In genomic region chr7:44990520-44991023, GRCh38 we compare ENCODE assay signal across 12 cellular contexts. TPM values are rescaled to one million over a fixed set of nuclear protein-coding genes. Genes with fewer than 3 reads are reported as not detected.
A peak's percentile ranks its signal among the peaks of the same experiment; 100 is the strongest.
DNase-seq lines count a peak whose midpoint lies in the region; ATAC-seq and TF ChIP-seq lines count a peak whose summit lies in the region.
"Had no signal": no experiment of that assay in that cellular context is flagged by ENCODE, and none has a peak within 500 bp of the region (broad histone marks: within the 10 kb centered on the region; RNA-seq: fewer than 3 reads in every experiment).

No MANE protein-coding gene starts in this region.

- no peaks in the 10 kb centered on the region for H3K9me3 ChIP-seq in body of pancreas

- ATAC-seq in body of pancreas (no peak), GM21447 (IDR thresholded peaks at IDR 0.05; ENCODE audit: unreplicated experiment) (no peak), GM21360 (IDR thresholded peaks at IDR 0.05; ENCODE audit: unreplicated experiment) (no peak)
- ATAC-seq: CD8-positive, alpha-beta T cell; HCT116; sciatic nerve; stimulated activated memory B cell treated with anti-CD40 and anti-IgM and Interleukin-4, amounts not matched to agents 10 μg/mL and 1 μg/mL and 100 μg/mL, for 72 hours had no signal

- H3K4me3 ChIP-seq in ACC112 (ENCODE audit: low read depth, low read length) (no peak overlapping the region), body of pancreas (no peak overlapping the region)

- no peak overlapping the region for H3K4me3 Mint-ChIP-seq in activated CD4-positive, alpha-beta memory T cell treated with anti-CD3 and anti-CD28 coated beads, Interleukin-2, amount 10 ng/mL, durations not matched to agents 7 days and 5 days
- H3K4me3 Mint-ChIP-seq: CD8-positive, alpha-beta T cell; stimulated activated memory B cell treated with anti-CD40 and anti-IgM and Interleukin-4, amounts not matched to agents 10 μg/mL and 1 μg/mL and 100 μg/mL, for 72 hours had no signal

- H3K36me3 ChIP-seq in ACC112 (ENCODE audit: insufficient read depth, low read length) = no peaks in the 10 kb centered on the region; the same call in 1 of the 2 replicates
- H3K36me3 ChIP-seq in body of pancreas (replicated peaks in 1 of 2; ENCODE audit: insufficient read depth in 1 of 2, low read depth in 2 of 2) = no peaks in the 10 kb centered on the region

- peaks cover 24% of the 10 kb centered on the region for H3K4me1 ChIP-seq in ACC112 (ENCODE audit: control insufficient read depth, insufficient read depth, low read length, unreplicated experiment)
- peaks cover 30% of the 10 kb centered on the region for H3K4me1 ChIP-seq in body of pancreas

- H3K27me3 ChIP-seq in ACC112 (ENCODE audit: insufficient read depth, low read length) = no peaks in the 10 kb centered on the region
- no peaks in the 10 kb centered on the region for H3K27me3 ChIP-seq in body of pancreas
- no peaks in the 10 kb centered on the region for H3K27me3 ChIP-seq in layer of hippocampus (ENCODE audit: control insufficient read depth, insufficient read depth, low read length)

- H3K27ac ChIP-seq in ACC112 (ENCODE audit: low read depth, low read length) = peak overlapping the region; percentile 69
- peak overlapping the region in 3 of 4 donors; percentile 47 to 71 (median 55) for H3K27ac ChIP-seq in body of pancreas
- peak overlapping the region; percentile 30 for H3K27ac ChIP-seq in layer of hippocampus (ENCODE audit: low read depth, low read length)

- 25 to 38% methylated on average over 4 of the region's 4 CpGs for WGBS in body of pancreas, 2 donors

- no peak for TF ChIP-seq CTCF in body of pancreas (IDR thresholded peaks at IDR 0.05)

- H3K79me2 ChIP-seq in ACC112 (ENCODE audit: control insufficient read depth, insufficient read depth, low read length, unreplicated experiment) = peaks cover 12% of the 10 kb centered on the region

- peaks cover 60% of the 10 kb centered on the region for H3K4me1 Mint-ChIP-seq in activated CD4-positive, alpha-beta memory T cell treated with anti-CD3 and anti-CD28 coated beads, Interleukin-2, amount 10 ng/mL, durations not matched to agents 7 days and 5 days

- H3K9me3 Mint-ChIP-seq in activated CD4-positive, alpha-beta memory T cell treated with anti-CD3 and anti-CD28 coated beads, Interleukin-2, amount 10 ng/mL, durations not matched to agents 7 days and 5 days = no peaks in the 10 kb centered on the region
- H3K9me3 Mint-ChIP-seq: CD8-positive, alpha-beta T cell; stimulated activated memory B cell treated with anti-CD40 and anti-IgM and Interleukin-4, amounts not matched to agents 10 μg/mL and 1 μg/mL and 100 μg/mL, for 72 hours had no signal

- DNase-seq in LHCN-M2 (ENCODE audit: low read depth) = peak; percentile 92
- DNase-seq in body of pancreas = peak in 1 of 4 donors; percentile 42
- DNase-seq in T-helper 9 cell = no peak
- DNase-seq in activated CD4-positive, alpha-beta memory T cell treated with anti-CD3 and anti-CD28 coated beads, Interleukin-2, amount 10 ng/mL, durations not matched to agents 7 days and 5 days = no peak
- DNase-seq: CD8-positive, alpha-beta T cell had no signal

- H3K27ac Mint-ChIP-seq in activated CD4-positive, alpha-beta memory T cell treated with anti-CD3 and anti-CD28 coated beads, Interleukin-2, amount 10 ng/mL, durations not matched to agents 7 days and 5 days = no peak overlapping the region
- H3K27ac Mint-ChIP-seq: CD8-positive, alpha-beta T cell; stimulated activated memory B cell treated with anti-CD40 and anti-IgM and Interleukin-4, amounts not matched to agents 10 μg/mL and 1 μg/mL and 100 μg/mL, for 72 hours had no signal

- CTCF ChIA-PET in activated CD4-positive, alpha-beta memory T cell treated with anti-CD3 and anti-CD28 coated beads, Interleukin-2, amount 10 ng/mL, durations not matched to agents 7 days and 5 days (lab: Charles Lee) = interaction anchor here (1.1 kb wide), 1 partner anchor 9 kb away, joined by 4 read pairs; the partner anchor contains the start of gene CCM2

- POLR2A ChIA-PET in activated CD4-positive, alpha-beta memory T cell treated with anti-CD3 and anti-CD28 coated beads, Interleukin-2, amount 10 ng/mL, durations not matched to agents 7 days and 5 days (lab: Charles Lee) = interaction anchor here (1.2 to 26.2 kb wide), 3 partner anchors 20 to 121 kb away, joined by 3 to 517 read pairs (median 4); partner anchors contain the start of genes MYO1G and TBRG4

- H3K36me3 Mint-ChIP-seq in activated CD4-positive, alpha-beta memory T cell treated with anti-CD3 and anti-CD28 coated beads, Interleukin-2, amount 10 ng/mL, durations not matched to agents 7 days and 5 days (ENCODE audit: low read depth) = peaks cover 19% of the 10 kb centered on the region

- no peaks in the 10 kb centered on the region for H3K27me3 Mint-ChIP-seq in activated CD4-positive, alpha-beta memory T cell treated with anti-CD3 and anti-CD28 coated beads, Interleukin-2, amount 10 ng/mL, durations not matched to agents 7 days and 5 days
- H3K27me3 Mint-ChIP-seq: stimulated activated memory B cell treated with anti-CD40 and anti-IgM and Interleukin-4, amounts not matched to agents 10 μg/mL and 1 μg/mL and 100 μg/mL, for 72 hours had no signal

- intact Hi-C loops in body of pancreas (cut with DNase I) = no loop called here

- TF ChIP-seq POLR2A in body of pancreas (IDR thresholded peaks at IDR 0.05) = no peak

- H2AFZ ChIP-seq in ACC112 (ENCODE audit: low read length, unreplicated experiment) = no peak overlapping the region

RNA-seq across cellular contexts. Expression of gene CCM2, which starts 9.4 kb away (rescaled TPM):
- total RNA-seq in LHCN-M2 (2014; rRNA removed) = 117 and 126 TPM in 2 replicates
- 103 TPM for polyA plus RNA-seq in LHCN-M2 (2012)
- 10 to 100 TPM; 19.4 to 22.3 TPM for total RNA-seq in body of pancreas
- 100 to 1,000 TPM; 130 to 134 TPM for total RNA-seq in activated CD4-positive, alpha-beta memory T cell treated with anti-CD3 and anti-CD28 coated beads, Interleukin-2, amount 10 ng/mL, durations not matched to agents 7 days and 5 days

RNA-seq across cellular contexts. Expression of gene MYO1G, which starts 11.8 kb away (rescaled TPM):
- not detected in 2 replicates for total RNA-seq in LHCN-M2 (2014; rRNA removed)
- 0.02 TPM for polyA plus RNA-seq in LHCN-M2 (2012)
- total RNA-seq in body of pancreas = 1 to 10 TPM; 2.3 to 3.3 TPM
- 100 to 1,000 TPM; 572 to 576 TPM for total RNA-seq in activated CD4-positive, alpha-beta memory T cell treated with anti-CD3 and anti-CD28 coated beads, Interleukin-2, amount 10 ng/mL, durations not matched to agents 7 days and 5 days

Comparison
In these comparisons a context has a peak if more than half of its experiments do, and no peak if none do; other contexts are left out.
1. RNA of gene MYO1G, which starts 11.8 kb away (total RNA-seq): 572 to 576 TPM in activated CD4-positive, alpha-beta memory T cell treated with anti-CD3 and anti-CD28 coated beads, Interleukin-2, amount 10 ng/mL, durations not matched to agents 7 days and 5 days; 2.3 to 3.3 TPM in body of pancreas and not detected in LHCN-M2; every median in the first group is over 100 times any median in the second.
2. Peak in every context shown above with its lines, with median percentiles within 50 percentile points of each other: H3K27ac ChIP-seq.